23 cellular contexts compared by ENCODE assay signal in genomic region chr13:22064854-22065646, GRCh38.
DNase-seq lines count a peak whose midpoint lies in the region; ATAC-seq and TF ChIP-seq lines count a peak whose summit lies in the region.
"Had no signal": no experiment of that assay in that cellular context is flagged by ENCODE, and none has a peak within 500 bp of the region (broad histone marks: within the 10 kb centered on the region; RNA-seq: fewer than 3 reads in every experiment).

No MANE protein-coding gene starts in this region.

- in situ Hi-C loops in IMR-90 (cut with MboI; ENCODE audit: low sequenced_read_pairs), result no loop called here

- no peak overlapping the region for H3K4me3 ChIP-seq in CD8-positive, alpha-beta memory T cell (ENCODE audit: low read length)
- H3K4me3 ChIP-seq in IMR-90 (ENCODE audit: insufficient read depth, low read depth, low read length) (no peak overlapping the region), neural progenitor cell (no peak overlapping the region)
- H3K4me3 ChIP-seq: adrenal gland, gastroesophageal sphincter, mucosa of descending colon, SJCRH30, tibial artery had no signal

- H3K4ac ChIP-seq in IMR-90 (ENCODE audit: low read depth, low read length), result peak overlapping the region; percentile 69

- H3K4me2 ChIP-seq in IMR-90 (ENCODE audit: low read depth, low read length), result no peak overlapping the region
- peak overlapping the region; percentile 38 for H3K4me2 ChIP-seq in neural progenitor cell

- peak overlapping the region in 6 of 7 donors; percentile 8 to 59 (median 50) for H3K4me3 Mint-ChIP-seq in CD8-positive, alpha-beta memory T cell
- peak overlapping the region; percentile 33 to 51 for H3K4me3 Mint-ChIP-seq in effector memory CD8-positive, alpha-beta T cell
- no peak overlapping the region for H3K4me3 Mint-ChIP-seq in neural progenitor cell

- POLR2A ChIA-PET in CD8-positive, alpha-beta memory T cell (lab: Charles Lee), result no interaction called here
- POLR2A ChIA-PET in IMR-90 (lab: Charles Lee; ENCODE audit: unreplicated experiment), result no interaction called here

- peak overlapping the region; percentile 5; the same call in 1 of the 2 replicates for H4K5ac ChIP-seq in IMR-90 (ENCODE audit: low read depth, low read length)

- TF ChIP-seq RAD21 in IMR-90 (IDR thresholded peaks at IDR 0.05; ENCODE audit: low read length), result no peak

- no peaks in the 10 kb centered on the region for H3K27me3 Mint-ChIP-seq in CD8-positive, alpha-beta memory T cell
- H3K27me3 Mint-ChIP-seq in effector memory CD8-positive, alpha-beta T cell, result no peaks in the 10 kb centered on the region
- H3K27me3 Mint-ChIP-seq in neural progenitor cell (ENCODE audit: insufficient read depth, low read depth), result no peaks in the 10 kb centered on the region

- H2AK5ac ChIP-seq in IMR-90 (ENCODE audit: low read depth, low read length), result no peak overlapping the region

- peak overlapping the region; percentile 59 for H2BK120ac ChIP-seq in IMR-90 (ENCODE audit: low read depth, low read length)

- peak; percentile 44 for ATAC-seq in IMR-90 (ENCODE audit: low read depth)
- ATAC-seq in effector memory CD8-positive, alpha-beta T cell (replicated peaks), result no peak
- no peak for ATAC-seq in GM19324 (IDR thresholded peaks at IDR 0.05; ENCODE audit: low FRiP score, unreplicated experiment)
- no peak for ATAC-seq in GM21825 (IDR thresholded peaks at IDR 0.05; ENCODE audit: unreplicated experiment)
- ATAC-seq: gastroesophageal sphincter, HCT116, HepG2, mucosa of descending colon, PC-3 had no signal

- no peaks in the 10 kb centered on the region; the same call in 1 of the 2 replicates for H3K9me1 ChIP-seq in IMR-90 (ENCODE audit: insufficient read depth, low read length)

- no CpG with 5 or more reads among the region's 13 CpGs for WGBS in IMR-90 (ENCODE audit: extremely low coverage in 2 of 2, insufficient read length in 1 of 2), 2 experiments

- H3K9ac ChIP-seq in IMR-90 (ENCODE audit: low read depth, low read length) (no peak overlapping the region), neural progenitor cell (no peak overlapping the region)

- peaks cover 0 to 4% (median 1%) of the 10 kb centered on the region in 3 donors for H3K36me3 Mint-ChIP-seq in CD8-positive, alpha-beta memory T cell
- H3K36me3 Mint-ChIP-seq in effector memory CD8-positive, alpha-beta T cell (ENCODE audit: insufficient read depth), result peaks cover 13% of the 10 kb centered on the region
- no peaks in the 10 kb centered on the region for H3K36me3 Mint-ChIP-seq in neural progenitor cell

- peak overlapping the region; percentile 28; the same call in 1 of the 3 replicates for H2BK15ac ChIP-seq in IMR-90 (ENCODE audit: low read depth, low read length)

- H3K4me1 ChIP-seq in CD8-positive, alpha-beta memory T cell (ENCODE audit: insufficient read depth, low read length), result peaks cover 66% of the 10 kb centered on the region
- peaks cover 7% of the 10 kb centered on the region; the same call in 1 of the 2 replicates for H3K4me1 ChIP-seq in IMR-90 (ENCODE audit: control insufficient read depth, insufficient read depth, low read length)
- H3K4me1 ChIP-seq in neural progenitor cell, result peaks cover 27% of the 10 kb centered on the region
- H3K4me1 ChIP-seq: gastroesophageal sphincter, SJCRH30, tibial artery had no signal

- no peak for TF ChIP-seq CTCF in IMR-90 (conservative IDR thresholded peaks at IDR 0.05; ENCODE audit: low read depth, low read length)
- TF ChIP-seq CTCF in neural progenitor cell (IDR thresholded peaks at IDR 0.05), result no peak

- no peak overlapping the region for H3K23ac ChIP-seq in IMR-90 (ENCODE audit: low read depth, low read length)

- no TSS peak for BruUV-seq in IMR-90 (replicated peaks; lab: Mats Ljungman, UMichigan)

- CTCF ChIA-PET in CD8-positive, alpha-beta memory T cell (lab: Charles Lee), result no interaction called here
- CTCF ChIA-PET in IMR-90 (lab: Yijun Ruan, JAX), result no interaction called here

- no peaks in the 10 kb centered on the region for H3K27me3 ChIP-seq in CD8-positive, alpha-beta memory T cell (ENCODE audit: insufficient read depth, low read length, poor library complexity, severe bottlenecking)
- no peaks in the 10 kb centered on the region for H3K27me3 ChIP-seq in IMR-90 (ENCODE audit: control insufficient read depth, insufficient read depth, low read length)
- H3K27me3 ChIP-seq in neural progenitor cell, result no peaks in the 10 kb centered on the region
- H3K27me3 ChIP-seq: adrenal gland, gastroesophageal sphincter, SJCRH30, tibial artery had no signal

- no peak overlapping the region; the same call in 1 of the 2 replicates for H3K56ac ChIP-seq in IMR-90 (ENCODE audit: extremely low read depth, insufficient read depth, low read length)

- no peaks in the 10 kb centered on the region for H3K9me3 Mint-ChIP-seq in CD8-positive, alpha-beta memory T cell
- H3K9me3 Mint-ChIP-seq in effector memory CD8-positive, alpha-beta T cell, result no peaks in the 10 kb centered on the region
- H3K9me3 Mint-ChIP-seq in neural progenitor cell, result no peaks in the 10 kb centered on the region
- H3K9me3 Mint-ChIP-seq: activated T-helper 2 cell treated with anti-CD3 and anti-CD28 coated beads, Interferon-gamma antibody, Interleukin-2, Interleukin-4, amounts not matched to agents 10 μg/mL and 5 μg/mL and 100 μg/mL, durations not matched to agents 14 hours and 24 hours and 36 hours had no signal

- peak overlapping the region; percentile 80 to 93 (median 88) for H3K27ac Mint-ChIP-seq in CD8-positive, alpha-beta memory T cell
- peak overlapping the region; percentile 96 to 100 for H3K27ac Mint-ChIP-seq in effector memory CD8-positive, alpha-beta T cell
- H3K27ac Mint-ChIP-seq in neural progenitor cell, result peak overlapping the region; percentile 29
- H3K27ac Mint-ChIP-seq: activated T-helper 2 cell treated with anti-CD3 and anti-CD28 coated beads, Interferon-gamma antibody, Interleukin-2, Interleukin-4, amounts not matched to agents 10 μg/mL and 5 μg/mL and 100 μg/mL, durations not matched to agents 14 hours and 24 hours and 36 hours had no signal

- peaks cover 64 to 81% (median 77%) of the 10 kb centered on the region in 3 donors for H3K4me1 Mint-ChIP-seq in CD8-positive, alpha-beta memory T cell
- peaks cover 51 to 63% of the 10 kb centered on the region in 2 donors for H3K4me1 Mint-ChIP-seq in effector memory CD8-positive, alpha-beta T cell (ENCODE audit: low read depth in 2 of 2)
- H3K4me1 Mint-ChIP-seq in neural progenitor cell, result peaks cover 19% of the 10 kb centered on the region

- H2BK5ac ChIP-seq in IMR-90 (ENCODE audit: low read depth, low read length, poor library complexity, severe bottlenecking), result no peak overlapping the region

- no peaks in the 10 kb centered on the region for H4K20me1 ChIP-seq in IMR-90 (ENCODE audit: insufficient read depth, low read length)
- H4K20me1 ChIP-seq in neural progenitor cell (ENCODE audit: low read depth), result no peaks in the 10 kb centered on the region

- dilution Hi-C loops in IMR-90 (cut with HindIII; ENCODE audit: low sequenced_read_pairs, unreplicated experiment), result no loop called here

- no peak for TF ChIP-seq POLR2A in IMR-90 (IDR thresholded peaks at IDR 0.05; ENCODE audit: low read depth, low read length)

- H3F3A ChIP-seq in neural progenitor cell (ENCODE audit: low read depth), result no peaks in the 10 kb centered on the region

- H3K18ac ChIP-seq in IMR-90 (ENCODE audit: low read depth, low read length), result peak overlapping the region; percentile 37; the same call in 1 of the 2 replicates

- H4K8ac ChIP-seq in IMR-90 (ENCODE audit: low read depth in 2 of 2, low read length in 2 of 2), result peak overlapping the region in 1 of 2 experiments; percentile 52; a peak in 1 of 4 replicates

- DNase-seq in CD8-positive, alpha-beta memory T cell, result no peak
- no peak for DNase-seq in IMR-90
- no peak for DNase-seq in effector memory CD8-positive, alpha-beta T cell
- DNase-seq in neural progenitor cell (ENCODE audit: low spot score), result peak; percentile 70
- no peak for DNase-seq in GF-D8 (lab: John Stamatoyannopoulos, UW)
- DNase-seq: activated CD8-positive, alpha-beta memory T cell treated with anti-CD3 and anti-CD28 coated beads for 24 hours; adrenal gland; Caco-2; caudate nucleus; mucosa of descending colon; NCI-H2107; NCI-H526 treated with DMSO at 0.1 percent for 48 hours; occipital lobe; PC-3; SJCRH30; T-helper 9 cell; tibial artery had no signal

- no peak overlapping the region for H2AK9ac ChIP-seq in IMR-90 (replicated peaks; ENCODE audit: low read depth, low read length, poor library complexity)

- no peaks in the 10 kb centered on the region for H3K79me1 ChIP-seq in IMR-90 (ENCODE audit: low read depth in 1 of 2, low read length in 2 of 2)

- H3K79me2 ChIP-seq in neural progenitor cell (ENCODE audit: low read depth), result no peaks in the 10 kb centered on the region

- no peaks in the 10 kb centered on the region for H3K9me3 ChIP-seq in CD8-positive, alpha-beta memory T cell (ENCODE audit: low read length)
- H3K9me3 ChIP-seq in IMR-90 (ENCODE audit: control insufficient read depth, insufficient read depth, low read length) (no peaks in the 10 kb centered on the region), neural progenitor cell (ENCODE audit: low read depth) (no peaks in the 10 kb centered on the region)
- H3K9me3 ChIP-seq: adrenal gland, Caco-2, gastroesophageal sphincter, mucosa of descending colon, SJCRH30, tibial artery had no signal

- H3K14ac ChIP-seq in IMR-90 (replicated peaks; ENCODE audit: low read depth, low read length), result no peak overlapping the region

- peak overlapping the region; percentile 70 for H4K91ac ChIP-seq in IMR-90 (ENCODE audit: insufficient read depth, low read depth, low read length)

- peak overlapping the region; percentile 3 for H3K27ac ChIP-seq in CD8-positive, alpha-beta memory T cell (ENCODE audit: low read depth, low read length)
- no peak overlapping the region for H3K27ac ChIP-seq in IMR-90 (ENCODE audit: insufficient read depth, low read length)
- H3K27ac ChIP-seq in neural progenitor cell, result no peak overlapping the region
- H3K27ac ChIP-seq: gastroesophageal sphincter, SJCRH30, tibial artery had no signal

- H2BK20ac ChIP-seq in IMR-90 (ENCODE audit: low read depth, low read length), result 0 out of 2 replicates have a peak overlapping the region, but pooled peaks have one; percentile 49

- H3K36me3 ChIP-seq in CD8-positive, alpha-beta memory T cell (ENCODE audit: insufficient read depth, low read length), result no peaks in the 10 kb centered on the region
- H3K36me3 ChIP-seq in IMR-90 (ENCODE audit: control insufficient read depth, insufficient read depth, low read length) (no peaks in the 10 kb centered on the region), neural progenitor cell (no peaks in the 10 kb centered on the region)
- H3K36me3 ChIP-seq: adrenal gland, gastroesophageal sphincter, SJCRH30, tibial artery had no signal

- intact Hi-C loops in IMR-90 (cut with micrococcal nuclease), result no loop called here

- H2AFZ ChIP-seq in IMR-90 (replicated peaks; ENCODE audit: low read length, poor library complexity) (no peak overlapping the region), neural progenitor cell (replicated peaks) (no peak overlapping the region)

TF ChIP-seq in IMR-90, 13 proteins besides CTCF, POLR2A, EP300 and RAD21 (continues in another document):
- TF ChIP-seq MAZ (IDR thresholded peaks at IDR 0.05; ENCODE audit: borderline replicate concordance, low read depth, low read length) (no peak), SMC3 (IDR thresholded peaks at IDR 0.05; ENCODE audit: low read depth, low read length) (no peak), RFX5 (IDR thresholded peaks at IDR 0.05; ENCODE audit: low read depth, low read length) (no peak), RCOR1 (IDR thresholded peaks at IDR 0.05; ENCODE audit: insufficient replicate concordance, low read length) (no peak)

Comparison
In these comparisons a context has a peak if more than half of its experiments do, and no peak if none do; other contexts are left out.
1. H3K27ac Mint-ChIP-seq: peak in every context shown above with its lines; median percentile 98 in effector memory CD8-positive, alpha-beta T cell; 88 in CD8-positive, alpha-beta memory T cell; 29 in neural progenitor cell.